28 cellular contexts compared by ENCODE assay signal in genomic region chr13:34654682-34655081, GRCh38.
A peak's percentile ranks its signal among the peaks of the same experiment; 100 is the strongest.
DNase-seq lines count a peak whose midpoint lies in the region; FAIRE-seq and TF ChIP-seq lines count a peak whose summit lies in the region.
"Had no signal": no experiment of that assay in that cellular context is flagged by ENCODE, and none has a peak within 500 bp of the region (broad histone marks: within the 10 kb centered on the region; RNA-seq: fewer than 3 reads in every experiment).

No MANE protein-coding gene starts in this region.

- H2AFZ ChIP-seq in astrocyte (ENCODE audit: low read depth, low read length), result no peak overlapping the region
- no peak overlapping the region for H2AFZ ChIP-seq in neural progenitor cell (replicated peaks)

- H3K9me3 ChIP-seq in astrocyte (ENCODE audit: insufficient read depth, low read depth, low read length) (no peaks in the 10 kb centered on the region), cardiac muscle cell (ENCODE audit: low read depth) (no peaks in the 10 kb centered on the region), neural progenitor cell (ENCODE audit: low read depth) (peaks cover 3% of the 10 kb centered on the region)
- H3K9me3 ChIP-seq: A549, ascending aorta, psoas muscle, vagina had no signal

- H3F3A ChIP-seq in neural progenitor cell (ENCODE audit: low read depth), result no peaks in the 10 kb centered on the region

- H3K9ac ChIP-seq in astrocyte (ENCODE audit: low read length) (no peak overlapping the region), neural progenitor cell (no peak overlapping the region)
- H3K9ac ChIP-seq: BLaER1 had no signal

- H3K9me3 Mint-ChIP-seq in astrocyte (ENCODE audit: unreplicated experiment), result peaks cover 9% of the 10 kb centered on the region
- H3K9me3 Mint-ChIP-seq in neural progenitor cell, result peaks cover 14% of the 10 kb centered on the region

- FAIRE-seq in astrocyte (lab: Jason Lieb, UNC), result no peak
- FAIRE-seq: A549, colon, frontal cortex, GM12878 had no signal

- no peaks in the 10 kb centered on the region for H3K36me3 Mint-ChIP-seq in astrocyte (ENCODE audit: low read depth, unreplicated experiment)
- no peaks in the 10 kb centered on the region for H3K36me3 Mint-ChIP-seq in neural progenitor cell
- H3K36me3 Mint-ChIP-seq: activated naive CD4-positive, alpha-beta T cell treated with anti-CD3 and anti-CD28 coated beads, Interleukin-2, amount 10 ng/mL, durations not matched to agents 7 days and 5 days; stimulated activated naive B cell treated with anti-CD40 and anti-IgM and Interleukin-4, amounts not matched to agents 10 μg/mL and 1 μg/mL and 100 μg/mL, for 72 hours had no signal

- H3K4me1 ChIP-seq in astrocyte (ENCODE audit: insufficient read depth, low read length) (no peaks in the 10 kb centered on the region), cardiac muscle cell (ENCODE audit: low read depth) (no peaks in the 10 kb centered on the region), neural progenitor cell (peaks cover 11% of the 10 kb centered on the region)
- H3K4me1 ChIP-seq: ascending aorta, BLaER1, psoas muscle had no signal

- H3K27me3 Mint-ChIP-seq in astrocyte (ENCODE audit: low read depth, unreplicated experiment) (no peaks in the 10 kb centered on the region), neural progenitor cell (ENCODE audit: insufficient read depth, low read depth) (no peaks in the 10 kb centered on the region)
- H3K27me3 Mint-ChIP-seq: activated naive CD4-positive, alpha-beta T cell treated with anti-CD3 and anti-CD28 coated beads, Interleukin-2, amount 10 ng/mL, durations not matched to agents 7 days and 5 days; stimulated activated naive B cell treated with anti-CD40 and anti-IgM and Interleukin-4, amounts not matched to agents 10 μg/mL and 1 μg/mL and 100 μg/mL, for 72 hours had no signal

- H3K27ac ChIP-seq in astrocyte (ENCODE audit: low read depth, low read length) (no peak overlapping the region), cardiac muscle cell (no peak overlapping the region), neural progenitor cell (no peak overlapping the region)
- H3K27ac ChIP-seq: A549, ascending aorta, BLaER1, psoas muscle, RWPE1, vagina had no signal

- H3K27me3 ChIP-seq in astrocyte (ENCODE audit: insufficient read depth, low read length) (no peaks in the 10 kb centered on the region), cardiac muscle cell (no peaks in the 10 kb centered on the region), neural progenitor cell (no peaks in the 10 kb centered on the region)
- H3K27me3 ChIP-seq: ascending aorta, BLaER1, vagina had no signal

- TF ChIP-seq CTCF in AG10803 (conservative IDR thresholded peaks at IDR 0.05; ENCODE audit: low read length), result no peak
- no peak for TF ChIP-seq CTCF in astrocyte (IDR thresholded peaks at IDR 0.05; ENCODE audit: insufficient read depth, low read depth, low read length)
- no peak for TF ChIP-seq CTCF in cardiac muscle cell (IDR thresholded peaks at IDR 0.05; ENCODE audit: low read depth, low read length)
- no peak for TF ChIP-seq CTCF in neural progenitor cell (IDR thresholded peaks at IDR 0.05)

- no peaks in the 10 kb centered on the region for H4K20me1 ChIP-seq in astrocyte (ENCODE audit: insufficient read depth, low read length)
- no peaks in the 10 kb centered on the region for H4K20me1 ChIP-seq in neural progenitor cell (ENCODE audit: low read depth)
- H4K20me1 ChIP-seq: BLaER1 had no signal

- DNase-seq in AG10803 (ENCODE audit: low read depth) (peak; percentile 39), astrocyte (ENCODE audit: low read depth) (peak; percentile 73), cardiac muscle cell (ENCODE audit: low read depth in 1 of 2, low spot score in 1 of 2) (peak; percentile 7 to 29), neural progenitor cell (ENCODE audit: low spot score) (peak; percentile 18), SHP77 (lab: John Stamatoyannopoulos, UW) (no peak), NCI-H1694 (lab: John Stamatoyannopoulos, UW) (no peak), NCI-H1417 treated with DMSO at 0.1 percent for 48 hours (lab: John Stamatoyannopoulos, UW) (no peak), HK-2 (ENCODE audit: unreplicated experiment) (no peak)
- DNase-seq: activated CD4-positive, alpha-beta T cell treated with anti-CD3 and anti-CD28 coated beads for 4 hours; activated naive CD4-positive, alpha-beta T cell treated with anti-CD3 and anti-CD28 coated beads, Interleukin-2, amount 10 ng/mL, durations not matched to agents 7 days and 5 days; activated T-cell treated with anti-CD3 and anti-CD28 coated beads, Interleukin-2, amount 50 U/mL, for 48 hours; DMS79; effector memory CD4-positive, alpha-beta T cell; H7; NCI-H1694 treated with DMSO at 0.1 percent for 48 hours; NCI-H2171 treated with DMSO at 0.1 percent for 48 hours; NCI-H748 treated with DMSO at 0.1 percent for 48 hours; psoas muscle; stimulated activated CD4-positive, alpha-beta T cell treated with anti-CD3 and anti-CD28 coated beads, Interleukin-4, amount 100 ng/mL, for 1 hour; stimulated activated naive B cell treated with anti-CD40 and anti-IgM and Interleukin-4, amounts not matched to agents 10 μg/mL and 1 μg/mL and 100 μg/mL, for 72 hours had no signal

- H3K36me3 ChIP-seq in astrocyte (ENCODE audit: insufficient read depth, low read length) (no peaks in the 10 kb centered on the region), cardiac muscle cell (no peaks in the 10 kb centered on the region), neural progenitor cell (no peaks in the 10 kb centered on the region)
- H3K36me3 ChIP-seq: ascending aorta, BLaER1, vagina had no signal

- no peak overlapping the region for H3K4me3 ChIP-seq in AG10803 (ENCODE audit: low read length)
- no peak overlapping the region for H3K4me3 ChIP-seq in astrocyte (ENCODE audit: insufficient read depth, low read depth, low read length)
- no peak overlapping the region for H3K4me3 ChIP-seq in cardiac muscle cell
- H3K4me3 ChIP-seq in neural progenitor cell, result no peak overlapping the region
- H3K4me3 ChIP-seq: A549, ascending aorta, BLaER1, GM12878, psoas muscle, vagina had no signal

- H3K27ac Mint-ChIP-seq in astrocyte (ENCODE audit: unreplicated experiment) (peak overlapping the region; percentile 44), neural progenitor cell (no peak overlapping the region)
- H3K27ac Mint-ChIP-seq: activated naive CD4-positive, alpha-beta T cell treated with anti-CD3 and anti-CD28 coated beads, Interleukin-2, amount 10 ng/mL, durations not matched to agents 7 days and 5 days had no signal

- no peaks in the 10 kb centered on the region for H3K79me2 ChIP-seq in astrocyte (ENCODE audit: insufficient read depth, low read length)
- H3K79me2 ChIP-seq in neural progenitor cell (ENCODE audit: low read depth), result no peaks in the 10 kb centered on the region

- H3K4me3 Mint-ChIP-seq in astrocyte (ENCODE audit: unreplicated experiment), result no peak overlapping the region
- no peak overlapping the region for H3K4me3 Mint-ChIP-seq in neural progenitor cell
- H3K4me3 Mint-ChIP-seq: activated naive CD4-positive, alpha-beta T cell treated with anti-CD3 and anti-CD28 coated beads, Interleukin-2, amount 10 ng/mL, durations not matched to agents 7 days and 5 days; stimulated activated naive B cell treated with anti-CD40 and anti-IgM and Interleukin-4, amounts not matched to agents 10 μg/mL and 1 μg/mL and 100 μg/mL, for 72 hours had no signal

- H3K4me1 Mint-ChIP-seq in astrocyte (ENCODE audit: low read depth, unreplicated experiment) (peaks cover 12% of the 10 kb centered on the region), neural progenitor cell (peaks cover 3% of the 10 kb centered on the region)
- H3K4me1 Mint-ChIP-seq: activated naive CD4-positive, alpha-beta T cell treated with anti-CD3 and anti-CD28 coated beads, Interleukin-2, amount 10 ng/mL, durations not matched to agents 7 days and 5 days; stimulated activated naive B cell treated with anti-CD40 and anti-IgM and Interleukin-4, amounts not matched to agents 10 μg/mL and 1 μg/mL and 100 μg/mL, for 72 hours had no signal

- H3K4me2 ChIP-seq in astrocyte (ENCODE audit: low read length) (peak overlapping the region; percentile 5), neural progenitor cell (no peak overlapping the region)
- H3K4me2 ChIP-seq: A549, BLaER1 had no signal

Comparison
In these comparisons a context has a peak if more than half of its experiments do, and no peak if none do; other contexts are left out.
1. DNase-seq: peak in AG10803 (single experiment), astrocyte (single experiment), cardiac muscle cell (2 of 2) and neural progenitor cell (single experiment); none in SHP77 (0 of 2), NCI-H1694 (single experiment), NCI-H1417 treated with DMSO at 0.1 percent for 48 hours (single experiment) and HK-2 (single experiment).